ENCODE assay signal across 17 cellular contexts in the genomic region with DNA sequence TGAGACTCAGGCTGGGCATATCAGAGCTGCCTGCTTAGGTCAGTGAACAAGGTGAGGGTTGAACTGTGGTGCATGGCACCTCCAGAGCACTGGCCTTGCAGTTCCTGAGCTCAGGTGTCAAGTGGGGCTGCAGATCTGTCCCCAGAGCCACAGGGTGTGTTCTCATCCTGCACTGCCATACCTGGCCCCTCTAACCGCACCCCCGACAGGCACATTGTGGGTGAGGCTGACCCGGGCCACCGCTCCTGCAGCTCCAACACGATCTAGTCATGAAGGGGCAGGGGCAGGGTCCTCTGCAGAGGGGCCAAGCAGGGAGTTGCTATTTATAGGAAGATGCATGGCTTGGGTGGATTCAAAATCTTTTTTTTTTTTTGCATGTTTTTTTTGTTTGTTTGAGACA. TPM values are rescaled to one million over a fixed set of nuclear protein-coding genes. Genes with fewer than 3 reads are reported as not detected.
DNase-seq lines count a peak whose midpoint lies in the region; ATAC-seq and TF ChIP-seq lines count a peak whose summit lies in the region.
"Had no signal": no experiment of that assay in that cellular context is flagged by ENCODE, and none has a peak within 500 bp of the region (broad histone marks: within the 10 kb centered on the region; RNA-seq: fewer than 3 reads in every experiment).

No MANE protein-coding gene starts in this region.

- intact Hi-C loops in tibial artery (cut with DNase I; ENCODE audit: low total_unique reads) = no loop called here

- no peak for TF ChIP-seq CTCF in coronary artery (IDR thresholded peaks at IDR 0.05)
- TF ChIP-seq CTCF in tibial artery (IDR thresholded peaks at IDR 0.05) = no peak
- TF ChIP-seq CTCF in hepatocyte (IDR thresholded peaks at IDR 0.05; ENCODE audit: poor library complexity) = no peak

- peaks cover 4% of the 10 kb centered on the region; the same call in 1 of the 2 replicates for H3K36me3 ChIP-seq in Karpas-422 (ENCODE audit: insufficient read depth, low read length)
- peaks cover 19% of the 10 kb centered on the region for H3K36me3 ChIP-seq in rectal smooth muscle tissue (ENCODE audit: control insufficient read depth, insufficient read depth, low read length)
- H3K36me3 ChIP-seq in tibial artery = peaks cover 35 to 60% (median 42%) of the 10 kb centered on the region in 3 donors
- H3K36me3 ChIP-seq in hepatocyte (replicated peaks; ENCODE audit: insufficient read depth, low read depth) = no peaks in the 10 kb centered on the region

- H2AFZ ChIP-seq in Karpas-422 (ENCODE audit: low read length) (no peak overlapping the region), hepatocyte (no peak overlapping the region)

- no peak overlapping the region for H3K9ac ChIP-seq in Karpas-422 (ENCODE audit: low read length)
- no peak overlapping the region for H3K9ac ChIP-seq in rectal smooth muscle tissue (ENCODE audit: low read length)

- H4K20me1 ChIP-seq in Karpas-422 (ENCODE audit: insufficient read depth, low read depth, low read length) = 0 out of 2 replicates have a peak, but pooled peaks cover 5% of the 10 kb centered on the region
- H4K20me1 ChIP-seq in hepatocyte (ENCODE audit: insufficient read depth, poor library complexity, severe bottlenecking) = no peaks in the 10 kb centered on the region

- 97% methylated on average over 5 of the region's 5 CpGs for WGBS in hepatocyte (ENCODE audit: low lambda C conversion rate, missing lambda C conversion rate)

- H3K9me3 ChIP-seq in Karpas-422 (ENCODE audit: low read length) = no peaks in the 10 kb centered on the region
- H3K9me3 ChIP-seq in tibial artery = no peaks in the 10 kb centered on the region
- no peaks in the 10 kb centered on the region for H3K9me3 ChIP-seq in hepatocyte (ENCODE audit: low read depth)

- H3K79me2 ChIP-seq in Karpas-422 (ENCODE audit: low read length) = no peaks in the 10 kb centered on the region
- no peaks in the 10 kb centered on the region for H3K79me2 ChIP-seq in hepatocyte

- H3K27ac ChIP-seq in Karpas-422 (ENCODE audit: low read length) (peak overlapping the region; percentile 73; the same call in 1 of the 2 replicates), coronary artery (peak overlapping the region; percentile 98), rectal smooth muscle tissue (ENCODE audit: low read depth, low read length) (peak overlapping the region; percentile 91), tibial artery (peak overlapping the region; percentile 96 to 99), hepatocyte (no peak overlapping the region)

- no peak for DNase-seq in Karpas-422
- no peak for DNase-seq in coronary artery (ENCODE audit: low spot score)
- peak in 1 of 2 donors; percentile 67 for DNase-seq in tibial artery
- DNase-seq in C1 segment of cervical spinal cord (lab: John Stamatoyannopoulos, UW) = no peak
- no peak for DNase-seq in NCI-H1694 treated with DMSO at 0.1 percent for 48 hours (lab: John Stamatoyannopoulos, UW)
- DNase-seq in hepatocyte (ENCODE audit: low spot score) = no peak
- DNase-seq: CD8-positive, alpha-beta T cell; DMS153; IMR-90; NCI-H1694; NCI-H2081 treated with DMSO at 0.1 percent for 48 hours; NCI-H2171 treated with DMSO at 0.1 percent for 48 hours; NCI-H524 treated with DMSO at 0.1 percent for 48 hours; NCI-H82; Right ventricle myocardium superior had no signal

- no peak for ATAC-seq in HG02588 (IDR thresholded peaks at IDR 0.05; ENCODE audit: unreplicated experiment)
- ATAC-seq: CD8-positive, alpha-beta T cell had no signal

- no peaks in the 10 kb centered on the region for H3K27me3 ChIP-seq in Karpas-422 (ENCODE audit: low read length)
- H3K27me3 ChIP-seq in rectal smooth muscle tissue (ENCODE audit: control insufficient read depth, insufficient read depth, low read length) = no peaks in the 10 kb centered on the region
- no peaks in the 10 kb centered on the region for H3K27me3 ChIP-seq in tibial artery
- no peaks in the 10 kb centered on the region for H3K27me3 ChIP-seq in hepatocyte

- H3K4me2 ChIP-seq in Karpas-422 (ENCODE audit: low read depth, low read length, poor library complexity, severe bottlenecking) = no peak overlapping the region
- no peak overlapping the region for H3K4me2 ChIP-seq in hepatocyte

- peaks cover 33% of the 10 kb centered on the region for H3K4me1 ChIP-seq in Karpas-422 (ENCODE audit: low read length)
- peaks cover 20% of the 10 kb centered on the region for H3K4me1 ChIP-seq in rectal smooth muscle tissue (ENCODE audit: control insufficient read depth, insufficient read depth, low read length)
- H3K4me1 ChIP-seq in tibial artery = peaks cover 0 to 85% (median 58%) of the 10 kb centered on the region in 4 donors
- H3K4me1 ChIP-seq in hepatocyte (ENCODE audit: insufficient read depth) = peaks cover 19% of the 10 kb centered on the region

- H3K9me2 ChIP-seq in Karpas-422 (replicated peaks; ENCODE audit: insufficient read depth, low read length) (no peaks in the 10 kb centered on the region), hepatocyte (replicated peaks; ENCODE audit: insufficient read depth) (no peaks in the 10 kb centered on the region)

- H3K4me3 ChIP-seq in Karpas-422 (ENCODE audit: low read length) = no peak overlapping the region
- H3K4me3 ChIP-seq in coronary artery = no peak overlapping the region
- H3K4me3 ChIP-seq in rectal smooth muscle tissue (ENCODE audit: low read length) = no peak overlapping the region
- no peak overlapping the region for H3K4me3 ChIP-seq in tibial artery
- H3K4me3 ChIP-seq in hepatocyte = no peak overlapping the region

RNA-seq across cellular contexts. Expression of a gene that starts 16.7 kb away (rescaled TPM):
- total RNA-seq in Karpas-422 (2014; rRNA removed; shearing (Covaris generic); ENCODE audit: low replicate concordance) = 3.7 and 5.5 TPM in 2 replicates
- 2.0 and 2.5 TPM in 2 replicates for total RNA-seq in hepatocyte
- polyA plus RNA-seq in hepatocyte = 4.5 and 4.8 TPM in 2 replicates

RNA-seq across cellular contexts. Expression of a gene that starts 30.0 kb away (rescaled TPM):
- 3.7 and 4.0 TPM in 2 replicates for total RNA-seq in Karpas-422 (2014; rRNA removed; shearing (Covaris generic); ENCODE audit: low replicate concordance)
- 4.1 and 5.0 TPM in 2 replicates for total RNA-seq in hepatocyte
- polyA plus RNA-seq in hepatocyte = 3.9 and 7.6 TPM in 2 replicates

RNA-seq across cellular contexts. Expression of a gene that starts 54.1 kb away (rescaled TPM):
- total RNA-seq in Karpas-422 (2014; rRNA removed; shearing (Covaris generic); ENCODE audit: low replicate concordance) = 0.43 and 2.5 TPM in 2 replicates
- 0.40 and 1.5 TPM in 2 replicates for total RNA-seq in hepatocyte
- polyA plus RNA-seq in hepatocyte = 4.9 and 9.1 TPM in 2 replicates
- total RNA-seq: CD8-positive, alpha-beta T cell had no signal
